1 cellular context compared by ENCODE assay signal in genomic region chr14:58395815-58396626, GRCh38.
A peak's percentile ranks its signal among the peaks of the same experiment; 100 is the strongest.
TF ChIP-seq lines count a peak whose summit lies in the region.

Gene TOMM20L (plus strand): TSS chr14:58395930. CDS start chr14:58395958, 28 bp downstream.

TF ChIP-seq in K562, 482 proteins besides CTCF, POLR2A, EP300 and RAD21 (continued from another document and continues in another):
- TF ChIP-seq ZNF639 (CRISPR knock-in tag; conservative IDR thresholded peaks at IDR 0.05 in 1 of 2, IDR thresholded peaks at IDR 0.05 in 1 of 2) (no peak), CXXC5 (CRISPR knock-in tag; IDR thresholded peaks at IDR 0.05) (peak; percentile 72), ARID1B (IDR thresholded peaks at IDR 0.05) (no peak), HSF4 (CRISPR knock-in tag; IDR thresholded peaks at IDR 0.05; ENCODE audit: borderline replicate concordance) (no peak), ZNF354B (CRISPR knock-in tag; IDR thresholded peaks at IDR 0.05) (no peak), MAFG (tag; conservative IDR thresholded peaks at IDR 0.05) (no peak), FOXA1 (IDR thresholded peaks at IDR 0.05; ENCODE audit: borderline replicate concordance) (no peak), HDAC2 (IDR thresholded peaks at IDR 0.05) (no peak), FUS (optimal IDR thresholded peaks at IDR 0.05; ENCODE audit: low read depth, low read length) (no peak), POLR3G (IDR thresholded peaks at IDR 0.05; ENCODE audit: extremely low read depth, insufficient read length, insufficient replicate concordance) (no peak), ZNF395 (CRISPR knock-in tag; IDR thresholded peaks at IDR 0.05) (0 out of 2 replicates have a peak, but pooled peaks have one; percentile 25), SRSF3 (IDR thresholded peaks at IDR 0.05; ENCODE audit: insufficient read depth, low read length) (no peak), ZFX (CRISPR knock-in tag; IDR thresholded peaks at IDR 0.05) (peak; percentile 35; the same call in 1 of the 2 replicates), HES1 (IDR thresholded peaks at IDR 0.05; ENCODE audit: low read depth) (no peak), E4F1 (CRISPR knock-in tag; IDR thresholded peaks at IDR 0.05; ENCODE audit: borderline replicate concordance) (no peak), POLR2AphosphoS2 (IDR thresholded peaks at IDR 0.05; ENCODE audit: low read length) (no peak), ZBTB26 (CRISPR knock-in tag; IDR thresholded peaks at IDR 0.05) (no peak), CTBP1 (IDR thresholded peaks at IDR 0.05; ENCODE audit: borderline replicate concordance) (peak; percentile 33; the same call in 1 of the 2 replicates), FOXK1 (CRISPR knock-in tag; IDR thresholded peaks at IDR 0.05; ENCODE audit: borderline replicate concordance) (no peak)
- TF ChIP-seq, protein P1, sequence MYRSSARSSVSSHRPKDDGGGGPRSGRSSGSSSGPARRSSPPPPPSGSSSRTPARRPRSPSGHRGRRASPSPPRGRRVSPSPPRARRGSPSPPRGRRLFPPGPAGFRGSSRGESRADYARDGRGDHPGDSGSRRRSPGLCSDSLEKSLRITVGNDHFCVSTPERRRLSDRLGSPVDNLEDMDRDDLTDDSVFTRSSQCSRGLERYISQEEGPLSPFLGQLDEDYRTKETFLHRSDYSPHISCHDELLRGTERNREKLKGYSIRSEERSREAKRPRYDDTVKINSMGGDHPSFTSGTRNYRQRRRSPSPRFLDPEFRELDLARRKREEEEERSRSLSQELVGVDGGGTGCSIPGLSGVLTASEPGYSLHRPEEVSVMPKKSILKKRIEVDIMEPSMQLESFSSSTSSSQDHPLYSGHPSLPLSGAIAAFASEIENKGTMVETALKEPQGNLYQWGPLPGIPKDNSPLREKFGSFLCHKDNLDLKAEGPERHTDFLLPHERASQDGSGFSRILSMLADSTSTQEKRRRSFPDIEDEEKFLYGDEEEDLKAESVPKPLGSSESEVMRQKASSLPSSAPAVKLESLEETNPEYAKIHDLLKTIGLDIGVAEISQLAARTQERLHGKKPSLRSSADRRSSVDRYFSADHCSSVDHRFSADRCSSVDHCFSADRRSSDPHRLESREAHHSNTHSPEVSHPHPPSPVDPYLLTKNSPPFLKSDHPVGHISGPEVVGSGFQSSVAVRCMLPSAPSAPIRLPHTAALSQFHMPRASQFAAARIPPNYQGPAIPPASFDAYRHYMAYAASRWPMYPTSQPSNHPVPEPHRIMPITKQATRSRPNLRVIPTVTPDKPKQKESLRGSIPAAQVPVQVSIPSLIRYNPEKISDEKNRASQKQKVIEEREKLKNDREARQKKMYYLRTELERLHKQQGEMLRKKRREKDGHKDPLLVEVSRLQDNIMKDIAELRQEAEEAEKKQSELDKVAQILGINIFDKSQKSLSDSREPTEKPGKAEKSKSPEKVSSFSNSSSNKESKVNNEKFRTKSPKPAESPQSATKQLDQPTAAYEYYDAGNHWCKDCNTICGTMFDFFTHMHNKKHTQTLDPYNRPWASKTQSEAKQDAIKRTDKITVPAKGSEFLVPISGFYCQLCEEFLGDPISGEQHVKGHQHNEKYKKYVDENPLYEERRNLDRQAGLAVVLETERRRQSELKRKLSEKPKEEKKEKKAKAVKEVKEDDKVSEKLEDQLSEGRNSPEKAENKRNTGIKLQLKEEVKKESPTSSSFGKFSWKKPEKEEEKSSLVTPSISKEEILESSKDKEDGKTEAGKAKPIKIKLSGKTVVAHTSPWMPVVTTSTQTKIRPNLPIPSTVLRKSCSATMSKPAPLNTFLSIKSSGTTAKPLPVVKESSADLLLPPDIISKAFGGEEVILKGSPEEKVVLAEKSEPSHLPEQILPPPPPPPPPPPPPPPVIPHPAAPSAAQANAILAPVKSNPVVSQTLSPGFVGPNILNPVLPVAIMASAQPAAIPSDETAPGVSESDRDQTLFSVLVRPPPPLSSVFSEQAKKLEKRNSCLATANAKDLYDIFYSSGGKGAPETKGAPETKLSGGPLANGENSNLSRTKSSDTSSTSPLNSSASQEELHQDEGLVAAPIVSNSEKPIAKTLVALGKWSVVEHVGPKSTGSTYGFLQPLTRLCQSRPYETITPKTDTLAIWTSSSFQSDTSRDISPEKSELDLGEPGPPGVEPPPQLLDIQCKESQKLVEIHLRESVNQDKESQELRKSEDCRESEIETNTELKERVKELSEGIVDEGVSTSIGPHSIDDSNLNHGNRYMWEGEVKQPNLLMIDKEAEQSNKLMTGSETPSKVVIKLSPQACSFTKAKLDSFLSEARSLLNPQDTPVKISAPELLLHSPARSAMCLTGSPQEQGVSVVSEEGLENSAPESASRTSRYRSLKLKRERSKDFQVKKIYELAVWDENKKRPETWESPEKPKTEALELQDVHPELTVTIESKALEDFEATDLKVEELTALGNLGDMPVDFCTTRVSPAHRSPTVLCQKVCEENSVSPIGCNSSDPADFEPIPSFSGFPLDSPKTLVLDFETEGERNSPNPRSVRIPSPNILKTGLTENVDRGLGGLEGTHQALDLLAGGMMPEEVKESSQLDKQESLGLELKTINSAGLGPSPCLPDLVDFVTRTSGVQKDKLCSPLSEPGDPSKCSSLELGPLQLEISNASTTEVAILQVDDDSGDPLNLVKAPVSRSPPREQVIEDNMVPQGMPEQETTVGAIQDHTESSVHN (IDR thresholded peaks at IDR 0.05; ENCODE audit: borderline replicate concordance in 1 of 2, low read depth in 1 of 2) = no peak
- TF ChIP-seq, protein P2, sequence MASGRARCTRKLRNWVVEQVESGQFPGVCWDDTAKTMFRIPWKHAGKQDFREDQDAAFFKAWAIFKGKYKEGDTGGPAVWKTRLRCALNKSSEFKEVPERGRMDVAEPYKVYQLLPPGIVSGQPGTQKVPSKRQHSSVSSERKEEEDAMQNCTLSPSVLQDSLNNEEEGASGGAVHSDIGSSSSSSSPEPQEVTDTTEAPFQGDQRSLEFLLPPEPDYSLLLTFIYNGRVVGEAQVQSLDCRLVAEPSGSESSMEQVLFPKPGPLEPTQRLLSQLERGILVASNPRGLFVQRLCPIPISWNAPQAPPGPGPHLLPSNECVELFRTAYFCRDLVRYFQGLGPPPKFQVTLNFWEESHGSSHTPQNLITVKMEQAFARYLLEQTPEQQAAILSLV (tag; IDR thresholded peaks at IDR 0.05) = no peak
- TF ChIP-seq, protein P3, sequence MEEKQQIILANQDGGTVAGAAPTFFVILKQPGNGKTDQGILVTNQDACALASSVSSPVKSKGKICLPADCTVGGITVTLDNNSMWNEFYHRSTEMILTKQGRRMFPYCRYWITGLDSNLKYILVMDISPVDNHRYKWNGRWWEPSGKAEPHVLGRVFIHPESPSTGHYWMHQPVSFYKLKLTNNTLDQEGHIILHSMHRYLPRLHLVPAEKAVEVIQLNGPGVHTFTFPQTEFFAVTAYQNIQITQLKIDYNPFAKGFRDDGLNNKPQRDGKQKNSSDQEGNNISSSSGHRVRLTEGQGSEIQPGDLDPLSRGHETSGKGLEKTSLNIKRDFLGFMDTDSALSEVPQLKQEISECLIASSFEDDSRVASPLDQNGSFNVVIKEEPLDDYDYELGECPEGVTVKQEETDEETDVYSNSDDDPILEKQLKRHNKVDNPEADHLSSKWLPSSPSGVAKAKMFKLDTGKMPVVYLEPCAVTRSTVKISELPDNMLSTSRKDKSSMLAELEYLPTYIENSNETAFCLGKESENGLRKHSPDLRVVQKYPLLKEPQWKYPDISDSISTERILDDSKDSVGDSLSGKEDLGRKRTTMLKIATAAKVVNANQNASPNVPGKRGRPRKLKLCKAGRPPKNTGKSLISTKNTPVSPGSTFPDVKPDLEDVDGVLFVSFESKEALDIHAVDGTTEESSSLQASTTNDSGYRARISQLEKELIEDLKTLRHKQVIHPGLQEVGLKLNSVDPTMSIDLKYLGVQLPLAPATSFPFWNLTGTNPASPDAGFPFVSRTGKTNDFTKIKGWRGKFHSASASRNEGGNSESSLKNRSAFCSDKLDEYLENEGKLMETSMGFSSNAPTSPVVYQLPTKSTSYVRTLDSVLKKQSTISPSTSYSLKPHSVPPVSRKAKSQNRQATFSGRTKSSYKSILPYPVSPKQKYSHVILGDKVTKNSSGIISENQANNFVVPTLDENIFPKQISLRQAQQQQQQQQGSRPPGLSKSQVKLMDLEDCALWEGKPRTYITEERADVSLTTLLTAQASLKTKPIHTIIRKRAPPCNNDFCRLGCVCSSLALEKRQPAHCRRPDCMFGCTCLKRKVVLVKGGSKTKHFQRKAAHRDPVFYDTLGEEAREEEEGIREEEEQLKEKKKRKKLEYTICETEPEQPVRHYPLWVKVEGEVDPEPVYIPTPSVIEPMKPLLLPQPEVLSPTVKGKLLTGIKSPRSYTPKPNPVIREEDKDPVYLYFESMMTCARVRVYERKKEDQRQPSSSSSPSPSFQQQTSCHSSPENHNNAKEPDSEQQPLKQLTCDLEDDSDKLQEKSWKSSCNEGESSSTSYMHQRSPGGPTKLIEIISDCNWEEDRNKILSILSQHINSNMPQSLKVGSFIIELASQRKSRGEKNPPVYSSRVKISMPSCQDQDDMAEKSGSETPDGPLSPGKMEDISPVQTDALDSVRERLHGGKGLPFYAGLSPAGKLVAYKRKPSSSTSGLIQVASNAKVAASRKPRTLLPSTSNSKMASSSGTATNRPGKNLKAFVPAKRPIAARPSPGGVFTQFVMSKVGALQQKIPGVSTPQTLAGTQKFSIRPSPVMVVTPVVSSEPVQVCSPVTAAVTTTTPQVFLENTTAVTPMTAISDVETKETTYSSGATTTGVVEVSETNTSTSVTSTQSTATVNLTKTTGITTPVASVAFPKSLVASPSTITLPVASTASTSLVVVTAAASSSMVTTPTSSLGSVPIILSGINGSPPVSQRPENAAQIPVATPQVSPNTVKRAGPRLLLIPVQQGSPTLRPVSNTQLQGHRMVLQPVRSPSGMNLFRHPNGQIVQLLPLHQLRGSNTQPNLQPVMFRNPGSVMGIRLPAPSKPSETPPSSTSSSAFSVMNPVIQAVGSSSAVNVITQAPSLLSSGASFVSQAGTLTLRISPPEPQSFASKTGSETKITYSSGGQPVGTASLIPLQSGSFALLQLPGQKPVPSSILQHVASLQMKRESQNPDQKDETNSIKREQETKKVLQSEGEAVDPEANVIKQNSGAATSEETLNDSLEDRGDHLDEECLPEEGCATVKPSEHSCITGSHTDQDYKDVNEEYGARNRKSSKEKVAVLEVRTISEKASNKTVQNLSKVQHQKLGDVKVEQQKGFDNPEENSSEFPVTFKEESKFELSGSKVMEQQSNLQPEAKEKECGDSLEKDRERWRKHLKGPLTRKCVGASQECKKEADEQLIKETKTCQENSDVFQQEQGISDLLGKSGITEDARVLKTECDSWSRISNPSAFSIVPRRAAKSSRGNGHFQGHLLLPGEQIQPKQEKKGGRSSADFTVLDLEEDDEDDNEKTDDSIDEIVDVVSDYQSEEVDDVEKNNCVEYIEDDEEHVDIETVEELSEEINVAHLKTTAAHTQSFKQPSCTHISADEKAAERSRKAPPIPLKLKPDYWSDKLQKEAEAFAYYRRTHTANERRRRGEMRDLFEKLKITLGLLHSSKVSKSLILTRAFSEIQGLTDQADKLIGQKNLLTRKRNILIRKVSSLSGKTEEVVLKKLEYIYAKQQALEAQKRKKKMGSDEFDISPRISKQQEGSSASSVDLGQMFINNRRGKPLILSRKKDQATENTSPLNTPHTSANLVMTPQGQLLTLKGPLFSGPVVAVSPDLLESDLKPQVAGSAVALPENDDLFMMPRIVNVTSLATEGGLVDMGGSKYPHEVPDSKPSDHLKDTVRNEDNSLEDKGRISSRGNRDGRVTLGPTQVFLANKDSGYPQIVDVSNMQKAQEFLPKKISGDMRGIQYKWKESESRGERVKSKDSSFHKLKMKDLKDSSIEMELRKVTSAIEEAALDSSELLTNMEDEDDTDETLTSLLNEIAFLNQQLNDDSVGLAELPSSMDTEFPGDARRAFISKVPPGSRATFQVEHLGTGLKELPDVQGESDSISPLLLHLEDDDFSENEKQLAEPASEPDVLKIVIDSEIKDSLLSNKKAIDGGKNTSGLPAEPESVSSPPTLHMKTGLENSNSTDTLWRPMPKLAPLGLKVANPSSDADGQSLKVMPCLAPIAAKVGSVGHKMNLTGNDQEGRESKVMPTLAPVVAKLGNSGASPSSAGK (IDR thresholded peaks at IDR 0.05) = 0 out of 2 replicates have a peak, but pooled peaks have one; percentile 55
